27 cellular contexts compared by ENCODE assay signal in the genomic region with DNA sequence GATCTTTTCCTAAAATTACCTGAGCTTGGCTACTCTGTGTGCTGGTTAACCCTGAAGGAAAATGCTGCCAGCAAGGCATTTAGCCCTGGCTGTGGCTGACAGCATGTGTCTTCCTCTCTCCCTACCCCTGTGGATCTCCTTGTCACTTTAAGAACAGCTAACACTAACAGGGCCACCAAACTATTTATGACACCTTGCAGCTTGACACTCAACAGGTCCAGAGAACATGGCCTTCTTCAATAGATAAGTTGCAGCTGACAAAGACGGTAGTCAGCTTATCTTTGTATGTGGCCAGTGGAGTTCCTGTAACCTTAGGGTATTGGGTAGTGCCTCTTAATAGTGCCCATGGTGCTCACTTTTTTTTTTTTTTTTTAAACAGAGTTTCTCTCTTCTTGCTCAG. TPM values are rescaled to one million over a fixed set of nuclear protein-coding genes. Genes with fewer than 3 reads are reported as not detected.
DNase-seq lines count a peak whose midpoint lies in the region; ATAC-seq, FAIRE-seq and TF ChIP-seq lines count a peak whose summit lies in the region.
"Had no signal": no experiment of that assay in that cellular context is flagged by ENCODE, and none has a peak within 500 bp of the region (broad histone marks: within the 10 kb centered on the region; RNA-seq: fewer than 3 reads in every experiment).

No MANE protein-coding gene starts in this region.

- intact Hi-C loops in left ventricle myocardium superior (cut with micrococcal nuclease) (no loop called here), tibial artery (cut with DNase I; ENCODE audit: low total_unique reads) (loop anchor here (10.0 kb wide), 2 partner anchors 143 to 1443 kb away; no protein-coding TSS in a partner anchor), lower leg skin (cut with DNase I; ENCODE audit: low total_unique reads) (no loop called here)

- FAIRE-seq in small intestine (lab: Jason Lieb, UNC): no peak
- FAIRE-seq: G401.6, GM12892 had no signal

- H3K9me3 ChIP-seq in endocrine pancreas (ENCODE audit: control insufficient read depth, low read length): peaks cover 2% of the 10 kb centered on the region
- H3K9me3 ChIP-seq in small intestine (ENCODE audit: control insufficient read depth, low read depth): no peaks in the 10 kb centered on the region
- peaks cover 0 to 9% (median 1%) of the 10 kb centered on the region in 3 donors for H3K9me3 ChIP-seq in tibial artery
- H3K9me3 ChIP-seq: HAP-1, Peyer's patch had no signal

- H3K27me3 ChIP-seq in endocrine pancreas (ENCODE audit: control insufficient read depth, insufficient read depth, low read length) (no peaks in the 10 kb centered on the region), small intestine (ENCODE audit: control insufficient read depth in 2 of 2, insufficient read depth in 2 of 2, low read length in 2 of 2) (no peaks in the 10 kb centered on the region), tibial artery (no peaks in the 10 kb centered on the region)
- H3K27me3 ChIP-seq: BLaER1, MG63, Peyer's patch had no signal

- H3K4me1 ChIP-seq in endocrine pancreas (ENCODE audit: control insufficient read depth, insufficient read depth, low read length) (peaks cover 9% of the 10 kb centered on the region), small intestine (ENCODE audit: control insufficient read depth in 2 of 2, insufficient read depth in 1 of 2, low read depth in 1 of 2, low read length in 1 of 2) (peaks cover 1 to 3% of the 10 kb centered on the region in 2 donors), tibial artery (no peaks in the 10 kb centered on the region)
- H3K4me1 ChIP-seq: BLaER1, HAP-1, Peyer's patch had no signal

- no peak for TF ChIP-seq POLR2A in lower leg skin (IDR thresholded peaks at IDR 0.05)

- no peak overlapping the region for H3K9ac ChIP-seq in endocrine pancreas (ENCODE audit: control insufficient read depth, insufficient read depth, low read length)
- H3K9ac ChIP-seq: BLaER1 had no signal

- TF ChIP-seq CTCF in tibial artery (IDR thresholded peaks at IDR 0.05) (no peak), lower leg skin (IDR thresholded peaks at IDR 0.05) (no peak)

- H3K36me3 ChIP-seq in endocrine pancreas (ENCODE audit: control insufficient read depth, insufficient read depth, low read length) (no peaks in the 10 kb centered on the region), small intestine (ENCODE audit: control insufficient read depth in 2 of 2, insufficient read depth in 2 of 2, low read length in 2 of 2) (peaks cover 0 to 2% of the 10 kb centered on the region in 2 donors), tibial artery (peaks cover 4 to 17% (median 7%) of the 10 kb centered on the region in 3 donors)
- H3K36me3 ChIP-seq: HAP-1, MG63, Peyer's patch had no signal

- peak; percentile 92 for ATAC-seq in left ventricle myocardium superior
- ATAC-seq: GM23338 had no signal

- 15 to 53% (median 49%) methylated on average over 1 of the region's 1 CpG for WGBS in small intestine, 3 donors
- WGBS in lower leg skin, 2 donors: 88 to 93% methylated on average over 1 of the region's 1 CpG

- H3K27ac ChIP-seq in small intestine (ENCODE audit: low read depth in 1 of 2, low read length in 1 of 2): no peak overlapping the region
- no peak overlapping the region for H3K27ac ChIP-seq in tibial artery
- H3K27ac ChIP-seq: 22Rv1, BLaER1, Peyer's patch had no signal

- H3K4me3 ChIP-seq in endocrine pancreas (ENCODE audit: control insufficient read depth, insufficient read depth, low read length) (peak overlapping the region; percentile 38), small intestine (ENCODE audit: low read depth in 1 of 2, low read length in 2 of 2) (no peak overlapping the region), tibial artery (no peak overlapping the region), lower leg skin (ENCODE audit: low read depth, poor library complexity, severe bottlenecking) (no peak overlapping the region)
- H3K4me3 ChIP-seq: BLaER1, GM23338, HAP-1, MG63, Peyer's patch had no signal

- DNase-seq in NCI-H1092 treated with DMSO at 0.1 percent for 48 hours (lab: John Stamatoyannopoulos, UW) (peak; percentile 40), NCI-H1092 (lab: John Stamatoyannopoulos, UW) (no peak), left ventricle myocardium superior (no peak), small intestine (peak; percentile 47), tibial artery (no peak), HuH-7 (ENCODE audit: low spot score) (no peak), lower leg skin (ENCODE audit: low spot score in 2 of 2) (no peak)
- DNase-seq: ACHN; Calu3; CD4-positive, alpha-beta T cell; MG63; NCI-H1048; NCI-H1436 treated with DMSO at 0.1 percent for 48 hours; NCI-H1930; NK-92 treated with Interleukin-12 subunit alpha and Interleukin-12 subunit beta, amount 100 ng/mL, for 24 hours; Peyer's patch had no signal

RNA-seq across cellular contexts. Expression of a gene that starts 32.0 kb away (rescaled TPM):
- total RNA-seq in left ventricle myocardium superior (69.2 TPM), lower leg skin (10 to 100 TPM; 46.1 to 63.6 (median 53.6) TPM)
- 10 to 100 TPM; 53.5 to 73.6 (median 61.4) TPM for polyA plus RNA-seq in small intestine

RNA-seq across cellular contexts. Expression of a gene that starts 54.9 kb away (rescaled TPM):
- total RNA-seq in left ventricle myocardium superior (not detected), lower leg skin (not detected)
- over 10,000 TPM in 1 of 3 donors, 1,000 to 10,000 TPM in 2; 1,676 to 12,637 (median 5,876) TPM for polyA plus RNA-seq in small intestine
- total RNA-seq: Calu3; CD4-positive, alpha-beta T cell; Daoy; GM23338; LHCN-M2; NCI-H460; SK-MEL-5 had no signal
- polyA plus RNA-seq: GM23338 had no signal

Comparison
In these comparisons a context has a peak if more than half of its experiments do, and no peak if none do; other contexts are left out.
1. DNase-seq: peak in NCI-H1092 treated with DMSO at 0.1 percent for 48 hours (single experiment) and small intestine (single experiment); none in NCI-H1092 (single experiment), left ventricle myocardium superior (single experiment), tibial artery (0 of 2), HuH-7 (single experiment) and lower leg skin (0 of 2).